Comparison of ENCODE assay signal across 9 cellular contexts in genomic region chr5:172115541-172115982, GRCh38.
DNase-seq lines count a peak whose midpoint lies in the region; ATAC-seq, FAIRE-seq and TF ChIP-seq lines count a peak whose summit lies in the region.
"Had no signal": no experiment of that assay in that cellular context is flagged by ENCODE, and none has a peak within 500 bp of the region (broad histone marks: within the 10 kb centered on the region; RNA-seq: fewer than 3 reads in every experiment).

No MANE protein-coding gene starts in this region.

- peaks cover 83% of the 10 kb centered on the region for H3K4me1 ChIP-seq in CD8-positive, alpha-beta memory T cell (ENCODE audit: insufficient read depth, low read length)
- peaks cover 61 to 76% of the 10 kb centered on the region in 2 donors for H3K4me1 ChIP-seq in naive thymus-derived CD4-positive, alpha-beta T cell (ENCODE audit: control insufficient read depth in 2 of 2, insufficient read depth in 2 of 2, low read length in 2 of 2)
- peaks cover 0 to 26% (median 13%) of the 10 kb centered on the region in 3 donors for H3K4me1 ChIP-seq in gastroesophageal sphincter

- no peak for TF ChIP-seq EP300 in gastroesophageal sphincter (IDR thresholded peaks at IDR 0.05)

- no peak for TF ChIP-seq CTCF in gastroesophageal sphincter (IDR thresholded peaks at IDR 0.05)

- no peak for TF ChIP-seq POLR2A in gastroesophageal sphincter (IDR thresholded peaks at IDR 0.05)

- peak overlapping the region; percentile 40 for H3K4me3 ChIP-seq in CD8-positive, alpha-beta memory T cell (ENCODE audit: low read length)
- H3K4me3 ChIP-seq in naive thymus-derived CD4-positive, alpha-beta T cell (ENCODE audit: low read length), result peak overlapping the region; percentile 50
- no peak overlapping the region for H3K4me3 ChIP-seq in gastroesophageal sphincter

- intact Hi-C loops in naive thymus-derived CD4-positive, alpha-beta T cell (cut with micrococcal nuclease), result loop anchor here (1.0 to 2.0 kb wide), 4 partner anchors 8 to 109 kb away; partner anchors contain the start of gene FBXW11 (in 1 of the 2)

- H3K36me3 ChIP-seq in CD8-positive, alpha-beta memory T cell (ENCODE audit: insufficient read depth, low read length), result peaks cover 4% of the 10 kb centered on the region
- peaks cover 7% of the 10 kb centered on the region; the same call in 1 of the 2 replicates for H3K36me3 ChIP-seq in KOPT-K1 (ENCODE audit: insufficient read depth, low read length)
- peaks cover 0 to 47% (median 12%) of the 10 kb centered on the region in 3 experiments for H3K36me3 ChIP-seq in naive thymus-derived CD4-positive, alpha-beta T cell (ENCODE audit: control insufficient read depth in 2 of 3, insufficient read depth in 3 of 3, low read length in 3 of 3)
- peaks cover 0 to 25% of the 10 kb centered on the region in 2 donors for H3K36me3 ChIP-seq in gastroesophageal sphincter

- POLR2A ChIA-PET in CD8-positive, alpha-beta memory T cell (lab: Charles Lee), result interaction anchor here (1.0 to 5.6 kb wide), 7 partner anchors 8 to 108 kb away, joined by 3 to 42 read pairs (median 6); partner anchors contain the start of gene STK10
- POLR2A ChIA-PET in activated CD8-positive, alpha-beta T cell treated with anti-CD3 and anti-CD28 coated beads, Interleukin-2, amount 10 ng/mL, durations not matched to agents 7 days and 5 days (lab: Charles Lee), result interaction anchor here (0.7 to 10.7 kb wide), 6 partner anchors 16 to 109 kb away, joined by 3 to 105 read pairs (median 12); partner anchors contain the start of genes FBXW11 and STK10
- POLR2A ChIA-PET in naive thymus-derived CD4-positive, alpha-beta T cell (lab: Charles Lee), result interaction anchor here (1.3 to 5.4 kb wide), 4 partner anchors 14 to 70 kb away, joined by 3 to 68 read pairs (median 40); partner anchors contain the start of gene STK10

- DNase-seq in CD8-positive, alpha-beta memory T cell, result peak in 3 of 5 donors; percentile 34 to 60 (median 39)
- DNase-seq in activated CD8-positive, alpha-beta T cell treated with anti-CD3 and anti-CD28 coated beads, Interleukin-2, amount 10 ng/mL, durations not matched to agents 7 days and 5 days, result peak; percentile 61
- peak in 6 of 9 donors; percentile 16 to 34 (median 25) for DNase-seq in naive thymus-derived CD4-positive, alpha-beta T cell
- DNase-seq in NCI-H1092 (lab: John Stamatoyannopoulos, UW) (no peak), GM19239 (ENCODE audit: insufficient read length, low spot score) (no peak)

- CTCF ChIA-PET in CD8-positive, alpha-beta memory T cell (lab: Charles Lee), result interaction anchor here (0.9 to 8.8 kb wide), 7 partner anchors 9 to 72 kb away, joined by 3 to 98 read pairs (median 6); partner anchors contain the start of gene STK10
- CTCF ChIA-PET in activated CD8-positive, alpha-beta T cell treated with anti-CD3 and anti-CD28 coated beads, Interleukin-2, amount 10 ng/mL, durations not matched to agents 7 days and 5 days (lab: Charles Lee), result interaction anchor here (0.9 to 2.1 kb wide), 6 partner anchors 58 to 73 kb away, joined by 3 to 12 read pairs (median 5); partner anchors contain the start of gene STK10
- CTCF ChIA-PET in naive thymus-derived CD4-positive, alpha-beta T cell (lab: Charles Lee), result interaction anchor here (0.7 to 2.0 kb wide), 4 partner anchors 9 to 73 kb away, joined by 3 to 5 read pairs (median 4); no protein-coding TSS in a partner anchor

- H3K27ac ChIP-seq in CD8-positive, alpha-beta memory T cell (ENCODE audit: low read depth, low read length), result peak overlapping the region; percentile 48
- peak overlapping the region; percentile 69 for H3K27ac ChIP-seq in KOPT-K1 (ENCODE audit: low read depth, low read length, poor library complexity, severe bottlenecking)
- H3K27ac ChIP-seq in naive thymus-derived CD4-positive, alpha-beta T cell (ENCODE audit: low read depth, low read length), result peak overlapping the region; percentile 70
- peak overlapping the region in 1 of 4 donors; percentile 22 for H3K27ac ChIP-seq in gastroesophageal sphincter

- no peaks in the 10 kb centered on the region for H3K27me3 ChIP-seq in CD8-positive, alpha-beta memory T cell (ENCODE audit: insufficient read depth, low read length, poor library complexity, severe bottlenecking)
- H3K27me3 ChIP-seq in naive thymus-derived CD4-positive, alpha-beta T cell (ENCODE audit: control insufficient read depth in 2 of 2, insufficient read depth in 2 of 2, low read length in 2 of 2), result no peaks in the 10 kb centered on the region
- H3K27me3 ChIP-seq in gastroesophageal sphincter, result no peaks in the 10 kb centered on the region

- FAIRE-seq in GM19239 (lab: Jason Lieb, UNC), result no peak
- FAIRE-seq: endometrium had no signal

- peaks cover 72 to 90% (median 88%) of the 10 kb centered on the region in 3 donors for H3K4me1 Mint-ChIP-seq in CD8-positive, alpha-beta memory T cell
- H3K4me1 Mint-ChIP-seq in activated CD8-positive, alpha-beta T cell treated with anti-CD3 and anti-CD28 coated beads, Interleukin-2, amount 10 ng/mL, durations not matched to agents 7 days and 5 days (ENCODE audit: low read depth), result peaks cover 86% of the 10 kb centered on the region
- H3K4me1 Mint-ChIP-seq in naive thymus-derived CD4-positive, alpha-beta T cell, result peaks cover 48 to 83% (median 68%) of the 10 kb centered on the region in 7 donors

- H3K9me3 Mint-ChIP-seq in CD8-positive, alpha-beta memory T cell, result no peaks in the 10 kb centered on the region
- H3K9me3 Mint-ChIP-seq in activated CD8-positive, alpha-beta T cell treated with anti-CD3 and anti-CD28 coated beads, Interleukin-2, amount 10 ng/mL, durations not matched to agents 7 days and 5 days (ENCODE audit: insufficient read depth), result no peaks in the 10 kb centered on the region
- H3K9me3 Mint-ChIP-seq in naive thymus-derived CD4-positive, alpha-beta T cell, result peaks cover 0 to 4% (median 0%) of the 10 kb centered on the region in 11 donors

- peaks cover 13 to 57% (median 21%) of the 10 kb centered on the region in 3 donors for H3K36me3 Mint-ChIP-seq in CD8-positive, alpha-beta memory T cell
- peaks cover 73% of the 10 kb centered on the region for H3K36me3 Mint-ChIP-seq in activated CD8-positive, alpha-beta T cell treated with anti-CD3 and anti-CD28 coated beads, Interleukin-2, amount 10 ng/mL, durations not matched to agents 7 days and 5 days (ENCODE audit: low read depth)
- H3K36me3 Mint-ChIP-seq in naive thymus-derived CD4-positive, alpha-beta T cell, result peaks cover 0 to 47% (median 15%) of the 10 kb centered on the region in 5 donors

- H3K4me3 Mint-ChIP-seq in CD8-positive, alpha-beta memory T cell, result peak overlapping the region; percentile 65 to 92 (median 78)
- peak overlapping the region; percentile 71 for H3K4me3 Mint-ChIP-seq in activated CD8-positive, alpha-beta T cell treated with anti-CD3 and anti-CD28 coated beads, Interleukin-2, amount 10 ng/mL, durations not matched to agents 7 days and 5 days
- peak overlapping the region; percentile 48 to 90 (median 80) for H3K4me3 Mint-ChIP-seq in naive thymus-derived CD4-positive, alpha-beta T cell

- H3K27ac Mint-ChIP-seq in CD8-positive, alpha-beta memory T cell, result peak overlapping the region; percentile 83 to 100 (median 96)
- H3K27ac Mint-ChIP-seq in activated CD8-positive, alpha-beta T cell treated with anti-CD3 and anti-CD28 coated beads, Interleukin-2, amount 10 ng/mL, durations not matched to agents 7 days and 5 days, result peak overlapping the region; percentile 97
- peak overlapping the region; percentile 75 to 98 (median 94) for H3K27ac Mint-ChIP-seq in naive thymus-derived CD4-positive, alpha-beta T cell

- WGBS in gastroesophageal sphincter (ENCODE audit: low coverage in 1 of 2), 2 donors, result 88% methylated on average over 4 of the region's 4 CpGs; no CpG with 5 or more reads in 1 of the 2 donors

- no peaks in the 10 kb centered on the region for H3K27me3 Mint-ChIP-seq in CD8-positive, alpha-beta memory T cell
- no peaks in the 10 kb centered on the region for H3K27me3 Mint-ChIP-seq in activated CD8-positive, alpha-beta T cell treated with anti-CD3 and anti-CD28 coated beads, Interleukin-2, amount 10 ng/mL, durations not matched to agents 7 days and 5 days (ENCODE audit: low read depth)
- H3K27me3 Mint-ChIP-seq in naive thymus-derived CD4-positive, alpha-beta T cell, result no peaks in the 10 kb centered on the region

- ATAC-seq in activated CD8-positive, alpha-beta T cell treated with anti-CD3 and anti-CD28 coated beads, Interleukin-2, amount 10 ng/mL, durations not matched to agents 7 days and 5 days, result peak; percentile 6
- peak; percentile 33 for ATAC-seq in naive thymus-derived CD4-positive, alpha-beta T cell
- no peak for ATAC-seq in gastroesophageal sphincter
- no peak for ATAC-seq in HG02642 (IDR thresholded peaks at IDR 0.05; ENCODE audit: poor library complexity, unreplicated experiment)

- no peaks in the 10 kb centered on the region for H3K9me3 ChIP-seq in CD8-positive, alpha-beta memory T cell (ENCODE audit: low read length)
- no peaks in the 10 kb centered on the region for H3K9me3 ChIP-seq in KOPT-K1 (ENCODE audit: insufficient read depth, low read length, poor library complexity, severe bottlenecking)
- H3K9me3 ChIP-seq in naive thymus-derived CD4-positive, alpha-beta T cell (ENCODE audit: control insufficient read depth in 2 of 3, low read length in 3 of 3), result no peaks in the 10 kb centered on the region
- H3K9me3 ChIP-seq in gastroesophageal sphincter, result no peaks in the 10 kb centered on the region

Comparison
In these comparisons a context has a peak if more than half of its experiments do, and no peak if none do; other contexts are left out.
1. DNase-seq: peak in CD8-positive, alpha-beta memory T cell (3 of 5), activated CD8-positive, alpha-beta T cell treated with anti-CD3 and anti-CD28 coated beads, Interleukin-2, amount 10 ng/mL, durations not matched to agents 7 days and 5 days (single experiment) and naive thymus-derived CD4-positive, alpha-beta T cell (6 of 9); none in NCI-H1092 (single experiment) and GM19239 (single experiment).
2. H3K4me3 ChIP-seq: peak in CD8-positive, alpha-beta memory T cell (single experiment) and naive thymus-derived CD4-positive, alpha-beta T cell (single experiment); none in gastroesophageal sphincter (0 of 2).
3. ATAC-seq: peak in activated CD8-positive, alpha-beta T cell treated with anti-CD3 and anti-CD28 coated beads, Interleukin-2, amount 10 ng/mL, durations not matched to agents 7 days and 5 days (single experiment) and naive thymus-derived CD4-positive, alpha-beta T cell (single experiment); none in gastroesophageal sphincter (single experiment) and HG02642 (single experiment).
4. Peak in every context shown above with its lines, with median percentiles within 50 percentile points of each other: H3K27ac Mint-ChIP-seq and H3K4me3 Mint-ChIP-seq.